23 cellular contexts compared by ENCODE assay signal in the genomic region with DNA sequence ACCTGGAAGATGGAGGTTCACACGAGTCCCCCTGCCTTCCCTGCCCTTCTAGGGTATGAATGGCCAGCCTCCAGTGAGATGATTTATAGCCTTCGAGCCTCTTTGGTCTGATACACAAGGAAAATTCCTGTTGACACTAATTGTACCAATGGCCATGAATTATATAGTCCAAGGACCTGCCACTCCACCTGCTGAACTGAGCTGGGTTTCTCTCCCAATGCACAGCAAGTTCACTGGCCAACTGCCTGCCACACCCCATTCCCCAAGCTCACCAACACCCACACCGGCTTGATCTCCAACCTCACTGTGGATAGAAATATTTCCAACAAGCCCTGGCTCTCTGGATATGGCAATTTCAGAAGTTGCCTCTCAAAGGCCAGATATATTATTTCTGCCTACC. TPM values are rescaled to one million over a fixed set of nuclear protein-coding genes. Genes with fewer than 3 reads are reported as not detected.
DNase-seq lines count a peak whose midpoint lies in the region; ATAC-seq and TF ChIP-seq lines count a peak whose summit lies in the region.
"Had no signal": no experiment of that assay in that cellular context is flagged by ENCODE, and none has a peak within 500 bp of the region (broad histone marks: within the 10 kb centered on the region; RNA-seq: fewer than 3 reads in every experiment).

No MANE protein-coding gene starts in this region.

- DNase-seq in colonic mucosa (peak; percentile 64), mucosa of gallbladder (ENCODE audit: low spot score) (peak; percentile 51), transverse colon (peak; percentile 67)
- no peak for DNase-seq in activated T-cell treated with anti-CD3 and anti-CD28 coated beads, Interleukin-2, amount 50 U/mL, for 4 hours
- DNase-seq: activated CD4-positive, alpha-beta T cell treated with anti-CD3 and anti-CD28 coated beads for 1 hour; activated CD8-positive, alpha-beta T cell treated with anti-CD3 and anti-CD28 coated beads, Interleukin-2, amount 10 ng/mL, durations not matched to agents 7 days and 5 days; activated naive CD4-positive, alpha-beta T cell; activated T-cell treated with anti-CD3 and anti-CD28 coated beads, Interleukin-2, amount 50 U/mL, for 1 hour; dermis blood vessel endothelial cell; DMS 273 treated with DMSO at 0.1 percent for 48 hours; NCI-H187; retina; SHP77 treated with DMSO at 0.1 percent for 48 hours; stimulated activated CD4-positive, alpha-beta T cell treated with anti-CD3 and anti-CD28 coated beads, Interleukin-12 subunit alpha, Interleukin-12 subunit beta, amount 100 ng/mL, for 4 hours; stimulated activated CD4-positive, alpha-beta T cell treated with anti-CD3 and anti-CD28 coated beads, Interleukin-4, amount 100 ng/mL, for 4 hours; T-cell had no signal

- no peaks in the 10 kb centered on the region for H3K9me3 ChIP-seq in colonic mucosa
- no peaks in the 10 kb centered on the region for H3K9me3 ChIP-seq in transverse colon
- H3K9me3 ChIP-seq: HAP-1 had no signal

- ATAC-seq in GM19328 (IDR thresholded peaks at IDR 0.05; ENCODE audit: unreplicated experiment), result no peak
- no peak for ATAC-seq in GM21447 (IDR thresholded peaks at IDR 0.05; ENCODE audit: unreplicated experiment)
- ATAC-seq in activated T-cell treated with anti-CD3 and anti-CD28 coated beads, Interleukin-2, amount 50 U/mL, for 4 hours, result no peak
- ATAC-seq: activated CD8-positive, alpha-beta T cell treated with anti-CD3 and anti-CD28 coated beads, Interleukin-2, amount 10 ng/mL, durations not matched to agents 7 days and 5 days; T-cell had no signal

- in situ Hi-C loops in transverse colon (cut with MboI; ENCODE audit: low pct_ligation_motif_present in 1 of 4, low pct_unique_long_range_greater_than_20kb in 1 of 4, low sequenced_read_pairs in 3 of 4), result no loop called here

- H3K9me3 Mint-ChIP-seq in activated T-cell treated with anti-CD3 and anti-CD28 coated beads, Interleukin-2, amount 50 U/mL, for 4 hours, result no peaks in the 10 kb centered on the region
- H3K9me3 Mint-ChIP-seq: CD14-positive monocyte; IgD-negative memory B cell; stimulated activated naive CD8-positive, alpha-beta T cell treated with anti-CD3 and anti-CD28 coated beads, Interleukin-15, Interleukin-2, amounts not matched to agents 100 ng/mL and 50 ng/mL, for 24 hours; T-cell had no signal

- H3K27me3 Mint-ChIP-seq in activated T-cell treated with anti-CD3 and anti-CD28 coated beads, Interleukin-2, amount 50 U/mL, for 4 hours (ENCODE audit: low read depth), result peaks cover 18% of the 10 kb centered on the region

- H3K4me3 Mint-ChIP-seq in activated T-cell treated with anti-CD3 and anti-CD28 coated beads, Interleukin-2, amount 50 U/mL, for 4 hours, result no peak overlapping the region
- H3K4me3 Mint-ChIP-seq: activated CD8-positive, alpha-beta T cell treated with anti-CD3 and anti-CD28 coated beads, Interleukin-2, amount 10 ng/mL, durations not matched to agents 7 days and 5 days; CD14-positive monocyte; IgD-negative memory B cell; stimulated activated naive CD8-positive, alpha-beta T cell treated with anti-CD3 and anti-CD28 coated beads, Interleukin-15, Interleukin-2, amounts not matched to agents 100 ng/mL and 50 ng/mL, for 24 hours; T-cell had no signal

- TF ChIP-seq CTCF in colonic mucosa (IDR thresholded peaks at IDR 0.05) (no peak), transverse colon (IDR thresholded peaks at IDR 0.05) (no peak)

- WGBS in transverse colon (ENCODE audit: low coverage in 1 of 2), 2 donors, result 30 to 37% methylated on average over 2 to 3 of the region's 3 CpGs

- H3K4me1 Mint-ChIP-seq in activated T-cell treated with anti-CD3 and anti-CD28 coated beads, Interleukin-2, amount 50 U/mL, for 4 hours (ENCODE audit: low read depth), result no peaks in the 10 kb centered on the region

- no peak for TF ChIP-seq POLR2A in transverse colon (IDR thresholded peaks at IDR 0.05)

- H3K36me3 Mint-ChIP-seq in activated T-cell treated with anti-CD3 and anti-CD28 coated beads, Interleukin-2, amount 50 U/mL, for 4 hours (ENCODE audit: insufficient read depth), result no peaks in the 10 kb centered on the region
- H3K36me3 Mint-ChIP-seq: CD14-positive monocyte, IgD-negative memory B cell, T-cell had no signal

- no peak overlapping the region for H3K27ac ChIP-seq in colonic mucosa
- H3K27ac ChIP-seq in transverse colon, result peak overlapping the region in 2 of 4 donors; percentile 45 to 70

- H3K36me3 ChIP-seq in colonic mucosa (no peaks in the 10 kb centered on the region), transverse colon (no peaks in the 10 kb centered on the region)
- H3K36me3 ChIP-seq: HAP-1 had no signal

- H3K27me3 ChIP-seq in colonic mucosa (no peaks in the 10 kb centered on the region), transverse colon (no peaks in the 10 kb centered on the region)

- TF ChIP-seq EP300 in Ishikawa (IDR thresholded peaks at IDR 0.05; ENCODE audit: borderline replicate concordance), result peak; percentile 96
- no peak for TF ChIP-seq EP300 in transverse colon (IDR thresholded peaks at IDR 0.05; ENCODE audit: low read depth)

- no peak overlapping the region for H3K9ac ChIP-seq in colonic mucosa (ENCODE audit: low read depth in 2 of 2, low read length in 2 of 2)

- intact Hi-C loops in colonic mucosa (cut with DNase I), result no loop called here
- intact Hi-C loops in transverse colon (cut with DNase I; ENCODE audit: low total_unique reads), result loop anchor here (5.0 kb wide), 1 partner anchor 1760 kb away; no protein-coding TSS in a partner anchor

- peak; percentile 30; the same call in 1 of the 2 replicates for TF ChIP-seq RAD21 in Ishikawa (IDR thresholded peaks at IDR 0.05; ENCODE audit: low read depth)

- no peak overlapping the region for H3K4me3 ChIP-seq in colonic mucosa
- no peak overlapping the region for H3K4me3 ChIP-seq in transverse colon
- H3K4me3 ChIP-seq: HAP-1 had no signal

- H3K4me1 ChIP-seq in colonic mucosa, result peaks cover 5% of the 10 kb centered on the region
- peaks cover 1 to 41% (median 9%) of the 10 kb centered on the region in 4 donors for H3K4me1 ChIP-seq in transverse colon
- H3K4me1 ChIP-seq: HAP-1 had no signal

TF ChIP-seq in Ishikawa, 13 proteins besides CTCF, POLR2A, EP300 and RAD21:
- TF ChIP-seq CREB1 (IDR thresholded peaks at IDR 0.05; ENCODE audit: low read depth) (no peak), ZBTB7A (IDR thresholded peaks at IDR 0.05; ENCODE audit: low read depth) (no peak), EGR1 (IDR thresholded peaks at IDR 0.05) (no peak), NFIC (IDR thresholded peaks at IDR 0.05) (peak; percentile 92), YY1 (IDR thresholded peaks at IDR 0.05; ENCODE audit: low read depth) (0 out of 2 replicates have a peak, but pooled peaks have one; percentile 35), TEAD4 (IDR thresholded peaks at IDR 0.05) (peak; percentile 92), TAF1 (IDR thresholded peaks at IDR 0.05; ENCODE audit: low read depth) (no peak), CEBPB (IDR thresholded peaks at IDR 0.05) (peak; percentile 22; the same call in 1 of the 2 replicates), TCF12 (IDR thresholded peaks at IDR 0.05; ENCODE audit: low read depth) (peak; percentile 97), FOXM1 (IDR thresholded peaks at IDR 0.05; ENCODE audit: borderline replicate concordance, low read depth) (peak; percentile 94)
- TF ChIP-seq, protein P1, sequence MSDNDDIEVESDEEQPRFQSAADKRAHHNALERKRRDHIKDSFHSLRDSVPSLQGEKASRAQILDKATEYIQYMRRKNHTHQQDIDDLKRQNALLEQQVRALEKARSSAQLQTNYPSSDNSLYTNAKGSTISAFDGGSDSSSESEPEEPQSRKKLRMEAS (IDR thresholded peaks at IDR 0.05), result peak; percentile 26; the same call in 1 of the 2 replicates
- TF ChIP-seq, protein P2, sequence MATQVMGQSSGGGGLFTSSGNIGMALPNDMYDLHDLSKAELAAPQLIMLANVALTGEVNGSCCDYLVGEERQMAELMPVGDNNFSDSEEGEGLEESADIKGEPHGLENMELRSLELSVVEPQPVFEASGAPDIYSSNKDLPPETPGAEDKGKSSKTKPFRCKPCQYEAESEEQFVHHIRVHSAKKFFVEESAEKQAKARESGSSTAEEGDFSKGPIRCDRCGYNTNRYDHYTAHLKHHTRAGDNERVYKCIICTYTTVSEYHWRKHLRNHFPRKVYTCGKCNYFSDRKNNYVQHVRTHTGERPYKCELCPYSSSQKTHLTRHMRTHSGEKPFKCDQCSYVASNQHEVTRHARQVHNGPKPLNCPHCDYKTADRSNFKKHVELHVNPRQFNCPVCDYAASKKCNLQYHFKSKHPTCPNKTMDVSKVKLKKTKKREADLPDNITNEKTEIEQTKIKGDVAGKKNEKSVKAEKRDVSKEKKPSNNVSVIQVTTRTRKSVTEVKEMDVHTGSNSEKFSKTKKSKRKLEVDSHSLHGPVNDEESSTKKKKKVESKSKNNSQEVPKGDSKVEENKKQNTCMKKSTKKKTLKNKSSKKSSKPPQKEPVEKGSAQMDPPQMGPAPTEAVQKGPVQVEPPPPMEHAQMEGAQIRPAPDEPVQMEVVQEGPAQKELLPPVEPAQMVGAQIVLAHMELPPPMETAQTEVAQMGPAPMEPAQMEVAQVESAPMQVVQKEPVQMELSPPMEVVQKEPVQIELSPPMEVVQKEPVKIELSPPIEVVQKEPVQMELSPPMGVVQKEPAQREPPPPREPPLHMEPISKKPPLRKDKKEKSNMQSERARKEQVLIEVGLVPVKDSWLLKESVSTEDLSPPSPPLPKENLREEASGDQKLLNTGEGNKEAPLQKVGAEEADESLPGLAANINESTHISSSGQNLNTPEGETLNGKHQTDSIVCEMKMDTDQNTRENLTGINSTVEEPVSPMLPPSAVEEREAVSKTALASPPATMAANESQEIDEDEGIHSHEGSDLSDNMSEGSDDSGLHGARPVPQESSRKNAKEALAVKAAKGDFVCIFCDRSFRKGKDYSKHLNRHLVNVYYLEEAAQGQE (IDR thresholded peaks at IDR 0.05; ENCODE audit: low read depth), result no peak
- TF ChIP-seq, protein P3, sequence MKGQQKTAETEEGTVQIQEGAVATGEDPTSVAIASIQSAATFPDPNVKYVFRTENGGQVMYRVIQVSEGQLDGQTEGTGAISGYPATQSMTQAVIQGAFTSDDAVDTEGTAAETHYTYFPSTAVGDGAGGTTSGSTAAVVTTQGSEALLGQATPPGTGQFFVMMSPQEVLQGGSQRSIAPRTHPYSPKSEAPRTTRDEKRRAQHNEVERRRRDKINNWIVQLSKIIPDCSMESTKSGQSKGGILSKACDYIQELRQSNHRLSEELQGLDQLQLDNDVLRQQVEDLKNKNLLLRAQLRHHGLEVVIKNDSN (IDR thresholded peaks at IDR 0.05), result 0 out of 2 replicates have a peak, but pooled peaks have one; percentile 15

RNA-seq across cellular contexts. Expression of a gene that starts 9.3 kb away (rescaled TPM):
- under 1 TPM; 0.32 to 0.69 TPM for total RNA-seq in colonic mucosa
- 0.32 TPM for total RNA-seq in mucosa of gallbladder
- 1 to 10 TPM; 2.9 to 9.0 (median 5.0) TPM for total RNA-seq in transverse colon
- total RNA-seq in activated T-cell treated with anti-CD3 and anti-CD28 coated beads, Interleukin-2, amount 50 U/mL, for 4 hours, result under 1 TPM; 0.43 to 0.71 (median 0.49) TPM
- total RNA-seq: activated CD8-positive, alpha-beta T cell treated with anti-CD3 and anti-CD28 coated beads, Interleukin-2, amount 10 ng/mL, durations not matched to agents 7 days and 5 days had no signal
